ENCODE assay signal across 8 cellular contexts in the genomic region with DNA sequence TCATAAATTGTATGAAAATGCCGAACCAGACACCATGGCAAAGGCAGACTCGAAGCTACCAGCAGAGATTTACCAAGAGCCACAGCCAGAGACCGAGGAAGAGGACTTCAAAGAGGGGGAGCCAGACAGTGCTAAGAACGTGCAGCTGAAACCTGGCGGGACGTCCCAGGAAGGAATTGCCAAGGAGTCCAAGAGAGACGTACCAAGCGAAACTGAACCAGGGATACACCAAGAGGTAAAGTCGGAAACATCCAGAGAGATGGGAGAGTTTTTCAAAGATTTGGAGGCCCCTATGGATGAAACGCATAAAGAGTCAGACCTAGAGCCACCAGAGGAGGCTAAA. TPM values are rescaled to one million over a fixed set of nuclear protein-coding genes. Genes with fewer than 3 reads are reported as not detected.
DNase-seq lines count a peak whose midpoint lies in the region; ATAC-seq and TF ChIP-seq lines count a peak whose summit lies in the region.

No MANE protein-coding gene starts in this region.

- H3K4me3 ChIP-seq in hepatocyte = peak overlapping the region; percentile 88

- WGBS in hepatocyte (ENCODE audit: low lambda C conversion rate, missing lambda C conversion rate) = 19% methylated on average over 10 of the region's 10 CpGs

- DNase-seq in hepatocyte (ENCODE audit: low spot score) (no peak), DMS79 (lab: John Stamatoyannopoulos, UW) (no peak), NCI-H2196 treated with DMSO at 0.1 percent for 48 hours (lab: John Stamatoyannopoulos, UW; ENCODE audit: unreplicated experiment) (no peak), retina (no peak)
- no peak for DNase-seq in stimulated activated naive B cell treated with anti-CD40 and anti-IgM and Interleukin-4, amounts not matched to agents 10 μg/mL and 1 μg/mL and 100 μg/mL, for 72 hours
- DNase-seq in activated T-cell treated with anti-CD3 and anti-CD28 coated beads, Interleukin-2, amount 50 U/mL, for 48 hours = no peak

- H3K27me3 ChIP-seq in hepatocyte = no peaks in the 10 kb centered on the region

- H2AFZ ChIP-seq in hepatocyte = peak overlapping the region; percentile 89

- H3K9me2 ChIP-seq in hepatocyte (replicated peaks; ENCODE audit: insufficient read depth) = no peaks in the 10 kb centered on the region

- H3K27me3 Mint-ChIP-seq in stimulated activated naive B cell treated with anti-CD40 and anti-IgM and Interleukin-4, amounts not matched to agents 10 μg/mL and 1 μg/mL and 100 μg/mL, for 72 hours = no peaks in the 10 kb centered on the region

- no peaks in the 10 kb centered on the region for H4K20me1 ChIP-seq in hepatocyte (ENCODE audit: insufficient read depth, poor library complexity, severe bottlenecking)

- H3K4me1 ChIP-seq in hepatocyte (ENCODE audit: insufficient read depth) = peaks cover 17% of the 10 kb centered on the region

- H3K36me3 Mint-ChIP-seq in stimulated activated naive B cell treated with anti-CD40 and anti-IgM and Interleukin-4, amounts not matched to agents 10 μg/mL and 1 μg/mL and 100 μg/mL, for 72 hours = peaks cover 14 to 29% of the 10 kb centered on the region in 2 donors

- H3K27ac ChIP-seq in hepatocyte = peak overlapping the region; percentile 85

- H3K79me2 ChIP-seq in hepatocyte = peaks cover 36% of the 10 kb centered on the region

- no peaks in the 10 kb centered on the region for H3K36me3 ChIP-seq in hepatocyte (replicated peaks; ENCODE audit: insufficient read depth, low read depth)

- H3K27ac Mint-ChIP-seq in stimulated activated naive B cell treated with anti-CD40 and anti-IgM and Interleukin-4, amounts not matched to agents 10 μg/mL and 1 μg/mL and 100 μg/mL, for 72 hours = no peak overlapping the region

- no peak for TF ChIP-seq CTCF in hepatocyte (IDR thresholded peaks at IDR 0.05; ENCODE audit: poor library complexity)

- peak; percentile 5 for ATAC-seq in GM19467 (IDR thresholded peaks at IDR 0.05; ENCODE audit: unreplicated experiment)
- peak; percentile 38 for ATAC-seq in SK-N-SH treated with all-trans-retinoic acid at 6 μM for 48 hours
- ATAC-seq in stimulated activated naive B cell treated with anti-CD40 and anti-IgM and Interleukin-4, amounts not matched to agents 10 μg/mL and 1 μg/mL and 100 μg/mL, for 72 hours (replicated peaks) = peak; percentile 0 to 3

- no peak overlapping the region for H3K4me3 Mint-ChIP-seq in stimulated activated naive B cell treated with anti-CD40 and anti-IgM and Interleukin-4, amounts not matched to agents 10 μg/mL and 1 μg/mL and 100 μg/mL, for 72 hours

- H3K4me1 Mint-ChIP-seq in stimulated activated naive B cell treated with anti-CD40 and anti-IgM and Interleukin-4, amounts not matched to agents 10 μg/mL and 1 μg/mL and 100 μg/mL, for 72 hours = peaks cover 28 to 33% of the 10 kb centered on the region in 2 donors

- H3K9me3 Mint-ChIP-seq in stimulated activated naive B cell treated with anti-CD40 and anti-IgM and Interleukin-4, amounts not matched to agents 10 μg/mL and 1 μg/mL and 100 μg/mL, for 72 hours = peaks cover 0 to 5% of the 10 kb centered on the region in 2 donors

- no peaks in the 10 kb centered on the region for H3K9me3 ChIP-seq in hepatocyte (ENCODE audit: low read depth)

- peak overlapping the region; percentile 96 for H3K4me2 ChIP-seq in hepatocyte

TF ChIP-seq in SK-N-SH treated with all-trans-retinoic acid at 6 μM for 48 hours, 23 proteins besides CTCF, POLR2A, EP300 and RAD21:
- TF ChIP-seq ZC3H10 (CRISPR knock-in tag; IDR thresholded peaks at IDR 0.05) = no peak
- no peak for TF ChIP-seq ZNF565 (CRISPR knock-in tag; conservative IDR thresholded peaks at IDR 0.05; ENCODE audit: low read depth)
- no peak for TF ChIP-seq ZFP3 (CRISPR knock-in tag; IDR thresholded peaks at IDR 0.05)
- no peak for TF ChIP-seq ARNTL (CRISPR knock-in tag; IDR thresholded peaks at IDR 0.05; ENCODE audit: borderline replicate concordance, low read depth)
- no peak for TF ChIP-seq TCF4 (CRISPR knock-in tag; IDR thresholded peaks at IDR 0.05; ENCODE audit: borderline replicate concordance)
- TF ChIP-seq OSR1 (CRISPR knock-in tag; IDR thresholded peaks at IDR 0.05) = no peak
- no peak for TF ChIP-seq SNAI2 (CRISPR knock-in tag; IDR thresholded peaks at IDR 0.05)
- TF ChIP-seq BACH2 (CRISPR knock-in tag; IDR thresholded peaks at IDR 0.05; ENCODE audit: borderline replicate concordance) = no peak
- no peak for TF ChIP-seq ZNF70 (CRISPR knock-in tag; IDR thresholded peaks at IDR 0.05)
- TF ChIP-seq RARB (CRISPR knock-in tag; IDR thresholded peaks at IDR 0.05) = no peak
- TF ChIP-seq, protein P1, sequence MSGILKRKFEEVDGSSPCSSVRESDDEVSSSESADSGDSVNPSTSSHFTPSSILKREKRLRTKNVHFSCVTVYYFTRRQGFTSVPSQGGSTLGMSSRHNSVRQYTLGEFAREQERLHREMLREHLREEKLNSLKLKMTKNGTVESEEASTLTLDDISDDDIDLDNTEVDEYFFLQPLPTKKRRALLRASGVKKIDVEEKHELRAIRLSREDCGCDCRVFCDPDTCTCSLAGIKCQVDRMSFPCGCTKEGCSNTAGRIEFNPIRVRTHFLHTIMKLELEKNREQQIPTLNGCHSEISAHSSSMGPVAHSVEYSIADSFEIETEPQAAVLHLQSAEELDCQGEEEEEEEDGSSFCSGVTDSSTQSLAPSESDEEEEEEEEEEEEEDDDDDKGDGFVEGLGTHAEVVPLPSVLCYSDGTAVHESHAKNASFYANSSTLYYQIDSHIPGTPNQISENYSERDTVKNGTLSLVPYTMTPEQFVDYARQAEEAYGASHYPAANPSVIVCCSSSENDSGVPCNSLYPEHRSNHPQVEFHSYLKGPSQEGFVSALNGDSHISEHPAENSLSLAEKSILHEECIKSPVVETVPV (CRISPR knock-in tag; IDR thresholded peaks at IDR 0.05) = no peak
- no peak for TF ChIP-seq ESRRG (CRISPR knock-in tag; IDR thresholded peaks at IDR 0.05)
- TF ChIP-seq CSDC2 (CRISPR knock-in tag; IDR thresholded peaks at IDR 0.05) = no peak
- no peak for TF ChIP-seq PPARA (CRISPR knock-in tag; IDR thresholded peaks at IDR 0.05; ENCODE audit: borderline replicate concordance)
TF ChIP-seq in SK-N-SH treated with all-trans-retinoic acid at 6 μM for 48 hours: peak in this region for 0.

RNA-seq across cellular contexts. Expression of gene SAMD15, which starts 0.3 kb away (rescaled TPM):
- 0.90 and 1.2 TPM in 2 replicates for total RNA-seq in hepatocyte
- 0.51 and 2.2 TPM in 2 replicates for polyA plus RNA-seq in hepatocyte

RNA-seq across cellular contexts. Expression of gene TMED8, which starts 0.6 kb away (rescaled TPM):
- 15.8 and 16.0 TPM in 2 replicates for total RNA-seq in hepatocyte
- 4.0 and 4.2 TPM in 2 replicates for polyA plus RNA-seq in hepatocyte

RNA-seq across cellular contexts. Expression of gene NOXRED1, which starts 45.9 kb away (rescaled TPM):
- total RNA-seq in hepatocyte = 0.13 and 0.40 TPM in 2 replicates
- polyA plus RNA-seq in hepatocyte = 0.10 TPM in 1 of 2 replicates, not detected in the other

RNA-seq across cellular contexts. Expression of gene GSTZ1, which starts 56.6 kb away (rescaled TPM):
- total RNA-seq in hepatocyte = 34.7 and 37.6 TPM in 2 replicates
- polyA plus RNA-seq in hepatocyte = 23.5 and 23.9 TPM in 2 replicates

RNA-seq across cellular contexts. Expression of gene POMT2, which starts 56.8 kb away (rescaled TPM):
- total RNA-seq in hepatocyte = 13.7 and 21.1 TPM in 2 replicates
- 28.7 and 39.3 TPM in 2 replicates for polyA plus RNA-seq in hepatocyte
